17 cellular contexts compared by ENCODE assay signal in the genomic region with DNA sequence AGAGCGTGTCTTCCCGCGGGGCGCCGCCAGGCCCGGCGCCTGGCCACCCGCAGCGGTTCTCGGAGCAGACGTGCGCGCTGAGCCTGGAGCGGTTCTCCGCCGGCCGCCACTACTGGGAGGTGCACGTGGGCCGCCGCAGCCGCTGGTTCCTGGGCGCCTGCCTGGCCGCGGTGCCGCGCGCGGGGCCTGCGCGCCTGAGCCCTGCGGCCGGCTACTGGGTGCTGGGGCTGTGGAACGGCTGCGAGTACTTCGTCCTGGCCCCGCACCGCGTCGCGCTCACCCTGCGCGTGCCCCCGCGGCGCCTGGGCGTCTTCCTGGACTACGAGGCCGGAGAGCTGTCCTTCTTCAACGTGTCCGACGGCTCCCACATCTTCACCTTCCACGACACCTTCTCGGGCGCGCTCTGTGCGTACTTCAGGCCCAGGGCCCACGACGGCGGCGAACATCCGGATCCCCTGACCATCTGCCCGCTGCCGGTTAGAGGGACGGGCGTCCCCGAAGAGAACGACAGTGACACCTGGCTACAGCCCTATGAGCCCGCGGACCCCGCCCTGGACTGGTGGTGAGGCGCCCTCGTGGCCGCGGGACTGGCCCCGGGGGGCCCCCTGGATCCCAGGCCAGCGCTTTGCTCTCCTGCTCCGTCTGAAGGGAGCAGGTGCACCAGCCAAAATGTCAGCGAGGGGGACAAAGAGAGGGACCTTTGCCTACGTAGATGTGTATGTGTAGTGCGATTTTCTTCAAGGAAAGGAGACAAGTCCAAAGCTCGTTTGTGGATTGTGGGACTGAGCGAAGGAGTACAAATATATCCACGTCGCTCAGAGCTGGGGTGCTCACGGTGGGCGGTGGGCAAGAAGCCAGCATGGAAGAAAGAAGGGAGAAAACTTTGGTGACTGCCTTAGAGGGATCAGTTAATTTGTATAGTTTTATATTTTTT. TPM values are rescaled to one million over a fixed set of nuclear protein-coding genes. Genes with fewer than 3 reads are reported as not detected.
DNase-seq lines count a peak whose midpoint lies in the region; ATAC-seq and TF ChIP-seq lines count a peak whose summit lies in the region.
"Had no signal": no experiment of that assay in that cellular context is flagged by ENCODE, and none has a peak within 500 bp of the region (broad histone marks: within the 10 kb centered on the region; RNA-seq: fewer than 3 reads in every experiment).

No MANE protein-coding gene starts in this region.

- no peaks in the 10 kb centered on the region for H3F3A ChIP-seq in neural progenitor cell (ENCODE audit: low read depth)

- peaks cover 7% of the 10 kb centered on the region for H3K9me3 Mint-ChIP-seq in neural progenitor cell
- H3K9me3 Mint-ChIP-seq in chondrocyte (ENCODE audit: low read depth): peaks cover 3% of the 10 kb centered on the region
- H3K9me3 Mint-ChIP-seq: activated naive CD4-positive, alpha-beta T cell treated with anti-CD3 and anti-CD28 coated beads, Interleukin-2, amount 50 U/mL, for 24 hours; naive thymus-derived CD8-positive, alpha-beta T cell had no signal

- no peaks in the 10 kb centered on the region for H3K79me2 ChIP-seq in hepatocyte
- no peaks in the 10 kb centered on the region for H3K79me2 ChIP-seq in neural progenitor cell (ENCODE audit: low read depth)

- H3K27me3 ChIP-seq in HUES64 (ENCODE audit: insufficient read depth, low read length) (peaks cover 84% of the 10 kb centered on the region), hepatocyte (peaks cover 85% of the 10 kb centered on the region), neural progenitor cell (peaks cover 100% of the 10 kb centered on the region)

- DNase-seq in GM10266 (ENCODE audit: extremely low spot score): peak; percentile 40
- DNase-seq in hepatocyte (ENCODE audit: low spot score): peak; percentile 20
- peak; percentile 65 for DNase-seq in neural progenitor cell (ENCODE audit: low spot score)
- no peak for DNase-seq in chondrocyte (ENCODE audit: low spot score)
- DNase-seq in NCI-H1092 (lab: John Stamatoyannopoulos, UW): no peak
- no peak for DNase-seq in EL
- DNase-seq: activated CD8-positive, alpha-beta memory T cell treated with anti-CD3 and anti-CD28 coated beads, Interleukin-2, amount 50 U/mL, for 4 hours; BE2C; brain microvascular endothelial cell; hypothalamus; naive thymus-derived CD8-positive, alpha-beta T cell; NCI-H2107; stimulated activated CD4-positive, alpha-beta T cell treated with anti-CD3 and anti-CD28 coated beads, Interleukin-1b, Interleukin-23, amount 100 ng/mL, for 48 hours had no signal

- H3K36me3 ChIP-seq in HUES64 (ENCODE audit: insufficient read depth, low read length) (no peaks in the 10 kb centered on the region), hepatocyte (replicated peaks; ENCODE audit: insufficient read depth, low read depth) (no peaks in the 10 kb centered on the region), neural progenitor cell (no peaks in the 10 kb centered on the region)
- H3K36me3 ChIP-seq: BE2C, brain microvascular endothelial cell, thoracic aorta had no signal

- H3K27me3 Mint-ChIP-seq in neural progenitor cell (ENCODE audit: insufficient read depth, low read depth): peaks cover 80% of the 10 kb centered on the region
- peaks cover 78% of the 10 kb centered on the region for H3K27me3 Mint-ChIP-seq in chondrocyte (ENCODE audit: low read depth)

- H3K9ac ChIP-seq in HUES64 (ENCODE audit: low read depth, low read length) (no peak overlapping the region), neural progenitor cell (no peak overlapping the region)

- H3K27ac Mint-ChIP-seq in neural progenitor cell (no peak overlapping the region), chondrocyte (ENCODE audit: unreplicated experiment) (no peak overlapping the region)
- H3K27ac Mint-ChIP-seq: activated naive CD4-positive, alpha-beta T cell treated with anti-CD3 and anti-CD28 coated beads, Interleukin-2, amount 50 U/mL, for 24 hours; naive thymus-derived CD8-positive, alpha-beta T cell had no signal

- no peak for ATAC-seq in HG03139 (IDR thresholded peaks at IDR 0.05; ENCODE audit: unreplicated experiment)
- ATAC-seq: naive thymus-derived CD8-positive, alpha-beta T cell had no signal

- H4K20me1 ChIP-seq in hepatocyte (ENCODE audit: insufficient read depth, poor library complexity, severe bottlenecking) (no peaks in the 10 kb centered on the region), neural progenitor cell (ENCODE audit: low read depth) (peaks cover 31% of the 10 kb centered on the region)

- 91% methylated on average over 86 of the region's 86 CpGs for WGBS in HUES64
- 7% methylated on average over 85 of the region's 86 CpGs for WGBS in hepatocyte (ENCODE audit: low lambda C conversion rate, missing lambda C conversion rate)

- H2AFZ ChIP-seq in hepatocyte (peak overlapping the region; percentile 35), neural progenitor cell (replicated peaks) (peak overlapping the region; percentile 52)

- peak overlapping the region; percentile 73 for H3K4me2 ChIP-seq in hepatocyte
- peak overlapping the region; percentile 68 for H3K4me2 ChIP-seq in neural progenitor cell

- H3K9me3 ChIP-seq in HUES64 (ENCODE audit: insufficient read depth, low read depth, low read length): peaks cover 18% of the 10 kb centered on the region; the same call in 1 of the 2 replicates
- H3K9me3 ChIP-seq in hepatocyte (ENCODE audit: low read depth): no peaks in the 10 kb centered on the region
- H3K9me3 ChIP-seq in neural progenitor cell (ENCODE audit: low read depth): no peaks in the 10 kb centered on the region
- H3K9me3 ChIP-seq: BE2C, thoracic aorta had no signal

- peak overlapping the region; percentile 74 for H3K4me3 Mint-ChIP-seq in neural progenitor cell
- no peak overlapping the region for H3K4me3 Mint-ChIP-seq in chondrocyte (ENCODE audit: unreplicated experiment)
- H3K4me3 Mint-ChIP-seq: activated naive CD4-positive, alpha-beta T cell treated with anti-CD3 and anti-CD28 coated beads, Interleukin-2, amount 50 U/mL, for 24 hours had no signal

- no peak for TF ChIP-seq CTCF in GM10266 (IDR thresholded peaks at IDR 0.05; ENCODE audit: control insufficient read depth, insufficient read depth, low read depth, missing control alignments)
- peak; percentile 7 for TF ChIP-seq CTCF in hepatocyte (IDR thresholded peaks at IDR 0.05; ENCODE audit: poor library complexity)
- peak; percentile 7 for TF ChIP-seq CTCF in neural progenitor cell (IDR thresholded peaks at IDR 0.05)
- TF ChIP-seq CTCF in chondrocyte (IDR thresholded peaks at IDR 0.05): no peak

- H3K4me1 Mint-ChIP-seq in neural progenitor cell (peaks cover 5% of the 10 kb centered on the region), chondrocyte (ENCODE audit: low read depth) (no peaks in the 10 kb centered on the region)
- H3K4me1 Mint-ChIP-seq: activated naive CD4-positive, alpha-beta T cell treated with anti-CD3 and anti-CD28 coated beads, Interleukin-2, amount 50 U/mL, for 24 hours had no signal

- H3K27ac ChIP-seq in HUES64 (ENCODE audit: low read depth, low read length): no peak overlapping the region
- H3K27ac ChIP-seq in hepatocyte: no peak overlapping the region
- H3K27ac ChIP-seq in neural progenitor cell: no peak overlapping the region
- H3K27ac ChIP-seq: brain microvascular endothelial cell, thoracic aorta had no signal

- no peaks in the 10 kb centered on the region for H3K9me2 ChIP-seq in hepatocyte (replicated peaks; ENCODE audit: insufficient read depth)

- H3K4me3 ChIP-seq in HUES64 (ENCODE audit: low read length) (peak overlapping the region; percentile 48), hepatocyte (no peak overlapping the region), neural progenitor cell (peak overlapping the region; percentile 31)
- H3K4me3 ChIP-seq: thoracic aorta had no signal

- H3K4me1 ChIP-seq in HUES64 (ENCODE audit: insufficient read depth, low read length) (no peaks in the 10 kb centered on the region), hepatocyte (ENCODE audit: insufficient read depth) (no peaks in the 10 kb centered on the region), neural progenitor cell (no peaks in the 10 kb centered on the region)
- H3K4me1 ChIP-seq: BE2C had no signal

- H3K36me3 Mint-ChIP-seq in neural progenitor cell (no peaks in the 10 kb centered on the region), chondrocyte (ENCODE audit: low read depth) (no peaks in the 10 kb centered on the region)
- H3K36me3 Mint-ChIP-seq: activated naive CD4-positive, alpha-beta T cell treated with anti-CD3 and anti-CD28 coated beads, Interleukin-2, amount 50 U/mL, for 24 hours had no signal

RNA-seq across cellular contexts. Expression of gene BTNL9, which starts 19.5 kb away (rescaled TPM):
- 0.45 TPM for polyA plus RNA-seq in HUES64 (2013, experiment 1 of 2)
- polyA plus RNA-seq in HUES64 (2013, experiment 2 of 2): 0.51 TPM
- total RNA-seq in hepatocyte (0.27 and 1.0 TPM in 2 replicates), neural progenitor cell (ENCODE audit: low replicate concordance) (0.24 and 0.56 TPM in 2 replicates), chondrocyte (not detected in 3 replicates)
- 0.11 and 1.4 TPM in 2 replicates for polyA plus RNA-seq in hepatocyte
- polyA plus RNA-seq: naive thymus-derived CD8-positive, alpha-beta T cell had no signal

Comparison
In these comparisons a context has a peak if more than half of its experiments do, and no peak if none do; other contexts are left out.
1. DNase-seq: peak in GM10266 (single experiment), hepatocyte (single experiment) and neural progenitor cell (single experiment); none in chondrocyte (single experiment), NCI-H1092 (single experiment) and EL (single experiment).
2. CTCF ChIP-seq: peak in hepatocyte (single experiment) and neural progenitor cell (single experiment); none in GM10266 (single experiment) and chondrocyte (single experiment).